19 cellular contexts compared by ENCODE assay signal in the genomic region with DNA sequence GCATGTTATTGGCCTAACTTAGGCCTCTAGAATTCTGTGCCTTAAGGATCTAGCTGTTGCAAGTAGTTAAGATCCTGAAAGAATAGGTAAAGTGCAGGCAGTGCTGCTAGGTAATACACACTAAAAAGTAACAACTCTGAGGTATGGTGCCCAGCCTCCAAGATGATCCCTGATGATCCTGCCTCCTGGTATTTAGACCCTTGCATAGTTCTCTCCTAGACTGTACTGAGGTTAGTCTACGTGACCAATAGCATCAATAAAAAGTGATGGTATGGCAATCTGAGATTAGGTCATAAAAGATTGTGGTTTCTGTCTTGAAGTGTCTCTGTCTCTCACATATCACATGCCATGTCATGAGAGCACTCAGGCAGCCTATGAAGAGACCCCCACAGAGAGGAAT.
"Had no signal": no experiment of that assay in that cellular context is flagged by ENCODE, and none has a peak within 500 bp of the region (broad histone marks: within the 10 kb centered on the region; RNA-seq: fewer than 3 reads in every experiment).

No MANE protein-coding gene starts in this region.

- H3K4me1 ChIP-seq: suprapubic skin, uterus had no signal

- DNase-seq: cerebellar nuclear complex; dermis blood vessel endothelial cell; endodermal cell; foreskin melanocyte; heart left ventricle; hippocampal formation; left lung; mesendoderm; naive thymus-derived CD8-positive, alpha-beta T cell; small intestine; stimulated activated CD4-positive, alpha-beta T cell treated with anti-CD3 and anti-CD28 coated beads, Interleukin-12 subunit alpha, Interleukin-12 subunit beta, amount 100 ng/mL, for 4 hours; stimulated activated CD4-positive, alpha-beta T cell treated with anti-CD3 and anti-CD28 coated beads, Interleukin-2, amount 100 ng/mL, for 48 hours; stimulated activated naive CD8-positive, alpha-beta T cell treated with anti-CD3 and anti-CD28 coated beads, Interleukin-15, Interleukin-2, amounts not matched to agents 100 U/mL and 50 U/mL, for 24 hours; thyroid gland; uterus had no signal

- H3K27me3 ChIP-seq: heart left ventricle, left lung, neutrophil, suprapubic skin, thyroid gland, uterus had no signal

- H3K36me3 ChIP-seq: uterus had no signal

- H3K4me3 Mint-ChIP-seq: endodermal cell; naive thymus-derived CD8-positive, alpha-beta T cell; type B pancreatic cell had no signal

- H3K4me3 ChIP-seq: left lung, lung, suprapubic skin, thyroid gland, uterus had no signal

- H3K9me3 ChIP-seq: heart left ventricle, left lung, neutrophil, suprapubic skin, thyroid gland, uterus had no signal

- H3K27me3 Mint-ChIP-seq: naive thymus-derived CD8-positive, alpha-beta T cell; type B pancreatic cell had no signal

- H3K27ac ChIP-seq: left lung, neutrophil, suprapubic skin, thyroid gland, uterus had no signal

- H3K9me3 Mint-ChIP-seq: naive thymus-derived CD8-positive, alpha-beta T cell; type B pancreatic cell had no signal

- H3K27ac Mint-ChIP-seq: endodermal cell; naive thymus-derived CD8-positive, alpha-beta T cell; type B pancreatic cell had no signal

- ATAC-seq: left lung; naive thymus-derived CD8-positive, alpha-beta T cell; stimulated activated naive CD8-positive, alpha-beta T cell treated with anti-CD3 and anti-CD28 coated beads, Interleukin-15, Interleukin-2, amounts not matched to agents 100 U/mL and 50 U/mL, for 24 hours had no signal
